ENCODE assay signal across 1 cellular context in the genomic region with DNA sequence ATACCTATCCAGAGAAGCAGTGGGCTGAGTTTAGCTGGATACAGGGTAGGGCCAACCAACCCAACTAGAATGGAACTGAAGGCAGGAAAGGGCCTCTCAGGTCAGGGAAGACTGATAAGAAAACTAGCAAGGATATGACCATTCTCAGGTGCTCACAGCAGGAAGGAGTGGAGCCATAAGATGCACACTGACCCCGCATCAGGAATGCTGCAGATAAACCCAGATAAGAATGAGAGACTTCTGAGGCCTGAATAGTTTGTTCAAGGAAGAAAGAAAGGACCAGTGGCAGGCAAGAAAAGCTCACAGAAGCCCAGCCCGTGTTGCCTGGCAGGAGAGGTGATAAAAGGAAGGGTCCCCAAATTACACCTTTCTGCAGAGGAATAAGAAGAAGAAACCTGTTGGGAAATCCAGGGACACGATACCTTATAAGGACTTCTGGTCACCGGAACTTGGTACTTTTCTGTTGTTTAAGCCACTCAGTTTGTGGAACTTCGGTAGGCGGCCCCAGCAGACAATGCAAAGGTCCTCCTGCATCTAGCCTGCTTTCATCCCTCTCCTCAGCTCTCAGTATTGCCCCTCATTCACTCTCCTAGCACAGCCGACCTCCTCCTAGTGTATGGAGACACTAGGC.
TF ChIP-seq lines count a peak whose summit lies in the region.

No MANE protein-coding gene starts in this region.

TF ChIP-seq in GM23338, 12 proteins besides CTCF, POLR2A, EP300 and RAD21 (continued from another document):
- TF ChIP-seq, protein P1, sequence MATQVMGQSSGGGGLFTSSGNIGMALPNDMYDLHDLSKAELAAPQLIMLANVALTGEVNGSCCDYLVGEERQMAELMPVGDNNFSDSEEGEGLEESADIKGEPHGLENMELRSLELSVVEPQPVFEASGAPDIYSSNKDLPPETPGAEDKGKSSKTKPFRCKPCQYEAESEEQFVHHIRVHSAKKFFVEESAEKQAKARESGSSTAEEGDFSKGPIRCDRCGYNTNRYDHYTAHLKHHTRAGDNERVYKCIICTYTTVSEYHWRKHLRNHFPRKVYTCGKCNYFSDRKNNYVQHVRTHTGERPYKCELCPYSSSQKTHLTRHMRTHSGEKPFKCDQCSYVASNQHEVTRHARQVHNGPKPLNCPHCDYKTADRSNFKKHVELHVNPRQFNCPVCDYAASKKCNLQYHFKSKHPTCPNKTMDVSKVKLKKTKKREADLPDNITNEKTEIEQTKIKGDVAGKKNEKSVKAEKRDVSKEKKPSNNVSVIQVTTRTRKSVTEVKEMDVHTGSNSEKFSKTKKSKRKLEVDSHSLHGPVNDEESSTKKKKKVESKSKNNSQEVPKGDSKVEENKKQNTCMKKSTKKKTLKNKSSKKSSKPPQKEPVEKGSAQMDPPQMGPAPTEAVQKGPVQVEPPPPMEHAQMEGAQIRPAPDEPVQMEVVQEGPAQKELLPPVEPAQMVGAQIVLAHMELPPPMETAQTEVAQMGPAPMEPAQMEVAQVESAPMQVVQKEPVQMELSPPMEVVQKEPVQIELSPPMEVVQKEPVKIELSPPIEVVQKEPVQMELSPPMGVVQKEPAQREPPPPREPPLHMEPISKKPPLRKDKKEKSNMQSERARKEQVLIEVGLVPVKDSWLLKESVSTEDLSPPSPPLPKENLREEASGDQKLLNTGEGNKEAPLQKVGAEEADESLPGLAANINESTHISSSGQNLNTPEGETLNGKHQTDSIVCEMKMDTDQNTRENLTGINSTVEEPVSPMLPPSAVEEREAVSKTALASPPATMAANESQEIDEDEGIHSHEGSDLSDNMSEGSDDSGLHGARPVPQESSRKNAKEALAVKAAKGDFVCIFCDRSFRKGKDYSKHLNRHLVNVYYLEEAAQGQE (IDR thresholded peaks at IDR 0.05; ENCODE audit: unreplicated experiment), result no peak
- TF ChIP-seq EZH2 (IDR thresholded peaks at IDR 0.05; ENCODE audit: low read depth, unreplicated experiment) (no peak), EZH2phosphoT487 (IDR thresholded peaks at IDR 0.05; ENCODE audit: unreplicated experiment) (no peak), JUNB (IDR thresholded peaks at IDR 0.05; ENCODE audit: unreplicated experiment) (no peak), CREB1 (CRISPR knock-in tag; IDR thresholded peaks at IDR 0.05; ENCODE audit: low read depth) (no peak)
- TF ChIP-seq, protein P2, sequence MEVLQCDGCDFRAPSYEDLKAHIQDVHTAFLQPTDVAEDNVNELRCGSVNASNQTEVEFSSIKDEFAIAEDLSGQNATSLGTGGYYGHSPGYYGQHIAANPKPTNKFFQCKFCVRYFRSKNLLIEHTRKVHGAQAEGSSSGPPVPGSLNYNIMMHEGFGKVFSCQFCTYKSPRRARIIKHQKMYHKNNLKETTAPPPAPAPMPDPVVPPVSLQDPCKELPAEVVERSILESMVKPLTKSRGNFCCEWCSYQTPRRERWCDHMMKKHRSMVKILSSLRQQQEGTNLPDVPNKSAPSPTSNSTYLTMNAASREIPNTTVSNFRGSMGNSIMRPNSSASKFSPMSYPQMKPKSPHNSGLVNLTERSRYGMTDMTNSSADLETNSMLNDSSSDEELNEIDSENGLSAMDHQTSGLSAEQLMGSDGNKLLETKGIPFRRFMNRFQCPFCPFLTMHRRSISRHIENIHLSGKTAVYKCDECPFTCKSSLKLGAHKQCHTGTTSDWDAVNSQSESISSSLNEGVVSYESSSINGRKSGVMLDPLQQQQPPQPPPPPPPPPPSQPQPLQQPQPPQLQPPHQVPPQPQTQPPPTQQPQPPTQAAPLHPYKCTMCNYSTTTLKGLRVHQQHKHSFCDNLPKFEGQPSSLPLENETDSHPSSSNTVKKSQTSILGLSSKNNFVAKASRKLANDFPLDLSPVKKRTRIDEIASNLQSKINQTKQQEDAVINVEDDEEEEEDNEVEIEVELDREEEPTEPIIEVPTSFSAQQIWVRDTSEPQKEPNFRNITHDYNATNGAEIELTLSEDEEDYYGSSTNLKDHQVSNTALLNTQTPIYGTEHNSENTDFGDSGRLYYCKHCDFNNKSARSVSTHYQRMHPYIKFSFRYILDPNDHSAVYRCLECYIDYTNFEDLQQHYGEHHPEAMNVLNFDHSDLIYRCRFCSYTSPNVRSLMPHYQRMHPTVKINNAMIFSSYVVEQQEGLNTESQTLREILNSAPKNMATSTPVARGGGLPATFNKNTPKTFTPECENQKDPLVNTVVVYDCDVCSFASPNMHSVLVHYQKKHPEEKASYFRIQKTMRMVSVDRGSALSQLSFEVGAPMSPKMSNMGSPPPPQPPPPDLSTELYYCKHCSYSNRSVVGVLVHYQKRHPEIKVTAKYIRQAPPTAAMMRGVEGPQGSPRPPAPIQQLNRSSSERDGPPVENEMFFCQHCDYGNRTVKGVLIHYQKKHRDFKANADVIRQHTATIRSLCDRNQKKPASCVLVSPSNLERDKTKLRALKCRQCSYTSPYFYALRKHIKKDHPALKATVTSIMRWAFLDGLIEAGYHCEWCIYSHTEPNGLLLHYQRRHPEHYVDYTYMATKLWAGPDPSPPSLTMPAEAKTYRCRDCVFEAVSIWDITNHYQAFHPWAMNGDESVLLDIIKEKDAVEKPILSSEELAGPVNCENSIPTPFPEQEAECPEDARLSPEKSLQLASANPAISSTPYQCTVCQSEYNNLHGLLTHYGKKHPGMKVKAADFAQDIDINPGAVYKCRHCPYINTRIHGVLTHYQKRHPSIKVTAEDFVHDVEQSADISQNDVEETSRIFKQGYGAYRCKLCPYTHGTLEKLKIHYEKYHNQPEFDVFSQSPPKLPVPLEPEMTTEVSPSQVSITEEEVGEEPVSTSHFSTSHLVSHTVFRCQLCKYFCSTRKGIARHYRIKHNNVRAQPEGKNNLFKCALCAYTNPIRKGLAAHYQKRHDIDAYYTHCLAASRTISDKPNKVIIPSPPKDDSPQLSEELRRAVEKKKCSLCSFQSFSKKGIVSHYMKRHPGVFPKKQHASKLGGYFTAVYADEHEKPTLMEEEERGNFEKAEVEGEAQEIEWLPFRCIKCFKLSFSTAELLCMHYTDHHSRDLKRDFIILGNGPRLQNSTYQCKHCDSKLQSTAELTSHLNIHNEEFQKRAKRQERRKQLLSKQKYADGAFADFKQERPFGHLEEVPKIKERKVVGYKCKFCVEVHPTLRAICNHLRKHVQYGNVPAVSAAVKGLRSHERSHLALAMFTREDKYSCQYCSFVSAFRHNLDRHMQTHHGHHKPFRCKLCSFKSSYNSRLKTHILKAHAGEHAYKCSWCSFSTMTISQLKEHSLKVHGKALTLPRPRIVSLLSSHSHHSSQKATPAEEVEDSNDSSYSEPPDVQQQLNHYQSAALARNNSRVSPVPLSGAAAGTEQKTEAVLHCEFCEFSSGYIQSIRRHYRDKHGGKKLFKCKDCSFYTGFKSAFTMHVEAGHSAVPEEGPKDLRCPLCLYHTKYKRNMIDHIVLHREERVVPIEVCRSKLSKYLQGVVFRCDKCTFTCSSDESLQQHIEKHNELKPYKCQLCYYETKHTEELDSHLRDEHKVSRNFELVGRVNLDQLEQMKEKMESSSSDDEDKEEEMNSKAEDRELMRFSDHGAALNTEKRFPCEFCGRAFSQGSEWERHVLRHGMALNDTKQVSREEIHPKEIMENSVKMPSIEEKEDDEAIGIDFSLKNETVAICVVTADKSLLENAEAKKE (CRISPR knock-in tag; IDR thresholded peaks at IDR 0.05), result no peak
